In genomic region chr1:70196333-70196732, GRCh38 we compare ENCODE assay signal across 24 cellular contexts.
"Had no signal": no experiment of that assay in that cellular context is flagged by ENCODE, and none has a peak within 500 bp of the region (broad histone marks: within the 10 kb centered on the region; RNA-seq: fewer than 3 reads in every experiment).

No MANE protein-coding gene starts in this region.

- H3K27ac ChIP-seq: breast epithelium, colonic mucosa, WERI-Rb-1 had no signal

- H3K36me3 ChIP-seq: breast epithelium, colonic mucosa, WERI-Rb-1 had no signal

- H3K9me3 Mint-ChIP-seq: activated naive CD8-positive, alpha-beta T cell treated with anti-CD3 and anti-CD28 coated beads, Interleukin-2, amount 10 ng/mL, durations not matched to agents 7 days and 5 days had no signal

- ATAC-seq: activated CD4-positive, CD25-positive, alpha-beta regulatory T cell treated with anti-CD3 and anti-CD28 coated beads, Interleukin-2, amount 50 U/mL, for 24 hours; activated CD8-positive, alpha-beta T cell treated with anti-CD3 and anti-CD28 coated beads, Interleukin-2, amount 10 ng/mL, durations not matched to agents 7 days and 5 days had no signal

- H3K27ac Mint-ChIP-seq: activated CD8-positive, alpha-beta T cell treated with anti-CD3 and anti-CD28 coated beads, Interleukin-2, amount 10 ng/mL, durations not matched to agents 7 days and 5 days; activated naive CD8-positive, alpha-beta T cell treated with anti-CD3 and anti-CD28 coated beads, Interleukin-2, amount 10 ng/mL, durations not matched to agents 7 days and 5 days had no signal

- H3K27me3 Mint-ChIP-seq: activated naive CD8-positive, alpha-beta T cell treated with anti-CD3 and anti-CD28 coated beads, Interleukin-2, amount 10 ng/mL, durations not matched to agents 7 days and 5 days had no signal

- FAIRE-seq: RCC 7860 had no signal

- H3K4me3 Mint-ChIP-seq: activated CD8-positive, alpha-beta T cell treated with anti-CD3 and anti-CD28 coated beads, Interleukin-2, amount 10 ng/mL, durations not matched to agents 7 days and 5 days; activated naive CD8-positive, alpha-beta T cell treated with anti-CD3 and anti-CD28 coated beads, Interleukin-2, amount 10 ng/mL, durations not matched to agents 7 days and 5 days had no signal

- H3K4me3 ChIP-seq: breast epithelium, colonic mucosa had no signal

- DNase-seq: activated CD4-positive, alpha-beta T cell treated with anti-CD3 and anti-CD28 coated beads for 48 hours; activated CD4-positive, alpha-beta T cell treated with anti-CD3 and anti-CD28 coated beads, Interleukin-2, amount 50 U/mL, for 4 hours; activated CD8-positive, alpha-beta memory T cell treated with anti-CD3 and anti-CD28 coated beads, Interleukin-2, amount 50 U/mL, for 48 hours; activated CD8-positive, alpha-beta T cell treated with anti-CD3 and anti-CD28 coated beads, Interleukin-2, amount 10 ng/mL, durations not matched to agents 7 days and 5 days; activated naive CD4-positive, alpha-beta T cell treated with anti-CD3 and anti-CD28 coated beads, Interleukin-2, amount 50 U/mL, for 16 hours; activated naive CD8-positive, alpha-beta T cell treated with anti-CD3 and anti-CD28 coated beads, Interleukin-2, amount 10 ng/mL, durations not matched to agents 7 days and 5 days; activated T-cell treated with anti-CD3 and anti-CD28 coated beads, Interleukin-2, amount 50 U/mL, for 1 hour; aorta; caudate nucleus; colonic mucosa; NCI-H1105; NCI-H1436; NCI-H1694 treated with DMSO at 0.1 percent for 48 hours; NCI-H2029 treated with DMSO at 0.1 percent for 48 hours; NCI-H345; NCI-H510A; NCI-H526 treated with DMSO at 0.1 percent for 48 hours; NCI-H82; SHP77 treated with DMSO at 0.1 percent for 48 hours; T-helper 1 cell; WERI-Rb-1 had no signal

- H3K9me3 ChIP-seq: breast epithelium, colonic mucosa had no signal
